In genomic region chr1:9482816-9483572, GRCh38 we compare ENCODE assay signal across 12 cellular contexts.
"Had no signal": no experiment of that assay in that cellular context is flagged by ENCODE, and none has a peak within 500 bp of the region (broad histone marks: within the 10 kb centered on the region; RNA-seq: fewer than 3 reads in every experiment).

No MANE protein-coding gene starts in this region.

- ATAC-seq: left colon; stimulated activated memory B cell treated with anti-CD40 and anti-IgM and Interleukin-4, amounts not matched to agents 10 μg/mL and 1 μg/mL and 100 μg/mL, for 72 hours; T-helper 17 cell had no signal

- H3K4me1 ChIP-seq: ascending aorta, breast epithelium, tibial artery had no signal

- H3K36me3 ChIP-seq: ascending aorta, breast epithelium, tibial artery had no signal

- H3K9me3 ChIP-seq: ascending aorta, breast epithelium, tibial artery had no signal

- H3K4me3 ChIP-seq: ascending aorta, breast epithelium, tibial artery had no signal

- DNase-seq: activated CD4-positive, alpha-beta memory T cell treated with anti-CD3 and anti-CD28 coated beads, Interleukin-2, amount 10 ng/mL, durations not matched to agents 7 days and 5 days; activated CD4-positive, alpha-beta T cell treated with anti-CD3 and anti-CD28 coated beads for 4 hours; activated naive CD4-positive, alpha-beta T cell treated with anti-CD3 and anti-CD28 coated beads, Interleukin-2, amount 10 ng/mL, durations not matched to agents 7 days and 5 days; activated T-cell treated with anti-CD3 and anti-CD28 coated beads, Interleukin-2, amount 50 U/mL, for 24 hours; head of caudate nucleus; left colon; T-helper 17 cell; tibial artery had no signal

- H3K27ac ChIP-seq: ascending aorta, breast epithelium, epithelial cell of prostate, tibial artery had no signal

- H3K27me3 ChIP-seq: ascending aorta, breast epithelium, tibial artery had no signal
